In genomic region chr15:50424066-50424890, GRCh38 we compare ENCODE assay signal across 8 cellular contexts. TPM values are rescaled to one million over a fixed set of nuclear protein-coding genes. Genes with fewer than 3 reads are reported as not detected.
DNase-seq lines count a peak whose midpoint lies in the region; ATAC-seq and TF ChIP-seq lines count a peak whose summit lies in the region.

TSS of gene USP8 (plus strand) at chr15:50424405. CDS start at chr15:50439074, 14,669 bp downstream.

- H3K4me1 Mint-ChIP-seq in T-helper 17 cell (peaks cover 17% of the 10 kb centered on the region), progenitor cell of endocrine pancreas (ENCODE audit: low read depth) (peaks cover 7% of the 10 kb centered on the region)

- H3K27ac Mint-ChIP-seq in T-helper 17 cell (peak within 1 kb of the TSS; percentile 98), progenitor cell of endocrine pancreas (peak within 1 kb of the TSS; percentile 92)

- peak within 1 kb of the TSS; percentile 73 for H3K4me3 ChIP-seq in left ventricle myocardium inferior

- H3K9me3 Mint-ChIP-seq in progenitor cell of endocrine pancreas (ENCODE audit: low read depth) = no peaks in the 10 kb centered on the region

- H3K9me3 ChIP-seq in T-helper 17 cell (ENCODE audit: control insufficient read depth, low read length, poor library complexity, severe bottlenecking) = no peaks in the 10 kb centered on the region
- no peaks in the 10 kb centered on the region for H3K9me3 ChIP-seq in left ventricle myocardium inferior (replicated peaks)

- intact Hi-C loops in left ventricle myocardium inferior (cut with micrococcal nuclease) = no loop called here

- H3K27me3 ChIP-seq in left ventricle myocardium inferior (ENCODE audit: low read depth) = no peaks in the 10 kb centered on the region

- TF ChIP-seq CTCF in left ventricle myocardium inferior (IDR thresholded peaks at IDR 0.05; ENCODE audit: borderline replicate concordance) (no peak), progenitor cell of endocrine pancreas (IDR thresholded peaks at IDR 0.05; ENCODE audit: unreplicated experiment) (no peak)

- H3K4me1 ChIP-seq in left ventricle myocardium inferior = peaks cover 35% of the 10 kb centered on the region

- H3K4me3 Mint-ChIP-seq in T-helper 17 cell (peak within 1 kb of the TSS; percentile 99), progenitor cell of endocrine pancreas (ENCODE audit: low read depth) (peak within 1 kb of the TSS; percentile 82)

- peak; percentile 97 for ATAC-seq in HG02885 (IDR thresholded peaks at IDR 0.05; ENCODE audit: poor library complexity, unreplicated experiment)
- ATAC-seq in T-helper 17 cell = peak; percentile 96

- no peaks in the 10 kb centered on the region for H3K36me3 ChIP-seq in left ventricle myocardium inferior

- H3K36me3 Mint-ChIP-seq in T-helper 17 cell (ENCODE audit: low read depth) = peaks cover 2% of the 10 kb centered on the region
- peaks cover 1% of the 10 kb centered on the region for H3K36me3 Mint-ChIP-seq in progenitor cell of endocrine pancreas (ENCODE audit: insufficient read depth)

- H3K27me3 Mint-ChIP-seq in T-helper 17 cell (no peaks in the 10 kb centered on the region), progenitor cell of endocrine pancreas (no peaks in the 10 kb centered on the region)

- TF ChIP-seq POLR2A in GM15510 (IDR thresholded peaks at IDR 0.05; ENCODE audit: borderline replicate concordance, extremely low read depth, insufficient read length) = peak; percentile 84

- H3K27ac ChIP-seq in left ventricle myocardium inferior (replicated peaks) = peak within 1 kb of the TSS; percentile 89

- DNase-seq in NCI-H1694 treated with DMSO at 0.1 percent for 48 hours (lab: John Stamatoyannopoulos, UW) (peak; percentile 83), T-helper 17 cell (peak; percentile 81 to 83 (median 83)), amygdala (lab: John Stamatoyannopoulos, UW) (peak; percentile 70 to 97 (median 94)), left ventricle myocardium inferior (peak; percentile 96), progenitor cell of endocrine pancreas (ENCODE audit: low spot score, unreplicated experiment) (peak; percentile 95), ureter (ENCODE audit: low spot score) (peak; percentile 97)

RNA-seq across cellular contexts. Expression of gene USP8, which starts in this region (rescaled TPM):
- total RNA-seq in T-helper 17 cell (10 to 100 TPM; 43.4 to 62.8 TPM), left ventricle myocardium inferior (43.9 TPM), progenitor cell of endocrine pancreas (57.5 and 59.8 TPM in 2 replicates), ureter (78.1 TPM)

Comparison
In these comparisons a context has a peak if more than half of its experiments do, and no peak if none do; other contexts are left out.
1. Peak in every context shown above with its lines: DNase-seq, ATAC-seq, H3K4me3 ChIP-seq and H3K27ac ChIP-seq.